8 cellular contexts compared by ENCODE assay signal in the genomic region with DNA sequence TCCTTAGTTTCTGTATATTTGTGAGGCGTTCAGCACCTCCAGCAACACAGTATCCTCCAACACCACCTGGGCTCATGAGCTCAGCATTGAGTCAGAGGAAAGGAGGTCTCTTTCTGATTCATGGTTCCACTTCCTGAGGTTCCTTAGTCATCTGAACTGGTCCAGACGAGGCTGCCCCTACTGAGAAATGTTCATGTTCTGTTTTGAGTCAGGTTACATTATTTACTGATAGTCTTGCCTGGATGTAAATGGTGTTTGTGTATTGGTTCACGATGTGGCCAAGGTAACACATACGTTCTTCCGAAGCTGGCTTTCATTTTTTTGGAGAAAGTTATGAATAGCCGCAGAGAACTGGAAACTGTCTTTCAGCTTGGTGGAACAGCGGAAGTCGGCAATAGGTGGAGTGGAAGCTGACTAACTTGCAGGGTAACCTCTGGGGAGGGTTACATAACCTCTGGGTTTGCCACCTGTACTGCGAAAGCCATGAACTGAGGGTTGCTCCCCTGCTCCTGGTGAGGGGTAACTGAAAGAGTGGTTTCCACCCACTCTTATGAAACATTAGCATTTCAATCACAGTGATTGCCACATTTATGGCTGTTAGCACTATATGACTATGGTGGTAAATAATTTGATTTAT. TPM values are rescaled to one million over a fixed set of nuclear protein-coding genes. Genes with fewer than 3 reads are reported as not detected.
DNase-seq lines count a peak whose midpoint lies in the region; ATAC-seq, FAIRE-seq and TF ChIP-seq lines count a peak whose summit lies in the region.

No MANE protein-coding gene starts in this region.

- H3K4me3 ChIP-seq in astrocyte (ENCODE audit: insufficient read depth, low read depth, low read length) (peak overlapping the region; percentile 27), body of pancreas (no peak overlapping the region)

- H3K9ac ChIP-seq in astrocyte (ENCODE audit: low read length) = peak overlapping the region; percentile 37

- WGBS in body of pancreas, 2 donors = 71 to 74% methylated on average over 9 of the region's 9 CpGs

- H3K4me1 ChIP-seq in astrocyte (ENCODE audit: insufficient read depth, low read length) = peaks cover 15% of the 10 kb centered on the region
- peaks cover 33% of the 10 kb centered on the region for H3K4me1 ChIP-seq in body of pancreas

- H4K20me1 ChIP-seq in astrocyte (ENCODE audit: insufficient read depth, low read length) = no peaks in the 10 kb centered on the region

- H3K4me3 Mint-ChIP-seq in astrocyte (ENCODE audit: unreplicated experiment) = no peak overlapping the region

- peaks cover 2% of the 10 kb centered on the region for H3K9me3 Mint-ChIP-seq in astrocyte (ENCODE audit: unreplicated experiment)

- H3K4me1 Mint-ChIP-seq in astrocyte (ENCODE audit: low read depth, unreplicated experiment) = peaks cover 28% of the 10 kb centered on the region

- no peaks in the 10 kb centered on the region for H3K36me3 Mint-ChIP-seq in astrocyte (ENCODE audit: low read depth, unreplicated experiment)

- peak; percentile 64 for ATAC-seq in GM19043 (IDR thresholded peaks at IDR 0.05; ENCODE audit: low read depth, unreplicated experiment)
- ATAC-seq in HG03095 (IDR thresholded peaks at IDR 0.05; ENCODE audit: unreplicated experiment) = peak; percentile 79
- ATAC-seq in body of pancreas = no peak

- TF ChIP-seq POLR2A in body of pancreas (IDR thresholded peaks at IDR 0.05) = no peak

- H3K9me3 ChIP-seq in astrocyte (ENCODE audit: insufficient read depth, low read depth, low read length) (no peaks in the 10 kb centered on the region), body of pancreas (no peaks in the 10 kb centered on the region)

- H3K4me2 ChIP-seq in astrocyte (ENCODE audit: low read length) = peak overlapping the region; percentile 79

- H3K27ac Mint-ChIP-seq in astrocyte (ENCODE audit: unreplicated experiment) = peak overlapping the region; percentile 95

- intact Hi-C loops in body of pancreas (cut with DNase I) = loop anchor here (10.0 kb wide), 1 partner anchor 87 kb away; no protein-coding TSS in a partner anchor

- DNase-seq in SW 1271 (lab: John Stamatoyannopoulos, UW) = peak; percentile 58 to 80
- peak; percentile 94 for DNase-seq in astrocyte (ENCODE audit: low read depth)
- peak; percentile 34 to 50 for DNase-seq in stimulated activated CD4-positive, alpha-beta T cell treated with anti-CD3 and anti-CD28 coated beads, Interleukin-1b, Interleukin-23, amount 100 ng/mL, for 4 hours (ENCODE audit: low read depth in 2 of 2)
- DNase-seq in NCI-H1048 (lab: John Stamatoyannopoulos, UW) = no peak
- DNase-seq in DMS79 (lab: John Stamatoyannopoulos, UW) = no peak
- no peak for DNase-seq in body of pancreas

- no peaks in the 10 kb centered on the region for H3K27me3 ChIP-seq in astrocyte (ENCODE audit: insufficient read depth, low read length)
- no peaks in the 10 kb centered on the region for H3K27me3 ChIP-seq in body of pancreas

- no peaks in the 10 kb centered on the region for H3K27me3 Mint-ChIP-seq in astrocyte (ENCODE audit: low read depth, unreplicated experiment)

- H3K36me3 ChIP-seq in astrocyte (ENCODE audit: insufficient read depth, low read length) (no peaks in the 10 kb centered on the region), body of pancreas (replicated peaks in 1 of 2; ENCODE audit: insufficient read depth in 1 of 2, low read depth in 2 of 2) (no peaks in the 10 kb centered on the region)

- H2AFZ ChIP-seq in astrocyte (ENCODE audit: low read depth, low read length) = no peak overlapping the region

- FAIRE-seq in astrocyte (lab: Jason Lieb, UNC) = peak; percentile 26

- H3K27ac ChIP-seq in astrocyte (ENCODE audit: low read depth, low read length) (peak overlapping the region; percentile 85), body of pancreas (no peak overlapping the region)

- TF ChIP-seq CTCF in astrocyte (IDR thresholded peaks at IDR 0.05; ENCODE audit: insufficient read depth, low read depth, low read length) = no peak
- TF ChIP-seq CTCF in body of pancreas (IDR thresholded peaks at IDR 0.05) = no peak

- no peaks in the 10 kb centered on the region for H3K79me2 ChIP-seq in astrocyte (ENCODE audit: insufficient read depth, low read length)

RNA-seq across cellular contexts. Expression of a gene that starts 42.2 kb away (rescaled TPM):
- total RNA-seq in astrocyte (not detected in 2 replicates), body of pancreas (not detected)

RNA-seq across cellular contexts. Expression of a gene that starts 42.2 kb away (rescaled TPM):
- total RNA-seq in astrocyte (39.5 and 40.8 TPM in 2 replicates), body of pancreas (10 to 100 TPM; 32.7 to 36.6 TPM)

Comparison
In these comparisons a context has a peak if more than half of its experiments do, and no peak if none do; other contexts are left out.
1. DNase-seq: peak in SW 1271 (2 of 2), astrocyte (single experiment) and stimulated activated CD4-positive, alpha-beta T cell treated with anti-CD3 and anti-CD28 coated beads, Interleukin-1b, Interleukin-23, amount 100 ng/mL, for 4 hours (2 of 2); none in NCI-H1048 (single experiment), DMS79 (single experiment) and body of pancreas (0 of 4).